ENCODE assay signal across 9 cellular contexts in the genomic region with DNA sequence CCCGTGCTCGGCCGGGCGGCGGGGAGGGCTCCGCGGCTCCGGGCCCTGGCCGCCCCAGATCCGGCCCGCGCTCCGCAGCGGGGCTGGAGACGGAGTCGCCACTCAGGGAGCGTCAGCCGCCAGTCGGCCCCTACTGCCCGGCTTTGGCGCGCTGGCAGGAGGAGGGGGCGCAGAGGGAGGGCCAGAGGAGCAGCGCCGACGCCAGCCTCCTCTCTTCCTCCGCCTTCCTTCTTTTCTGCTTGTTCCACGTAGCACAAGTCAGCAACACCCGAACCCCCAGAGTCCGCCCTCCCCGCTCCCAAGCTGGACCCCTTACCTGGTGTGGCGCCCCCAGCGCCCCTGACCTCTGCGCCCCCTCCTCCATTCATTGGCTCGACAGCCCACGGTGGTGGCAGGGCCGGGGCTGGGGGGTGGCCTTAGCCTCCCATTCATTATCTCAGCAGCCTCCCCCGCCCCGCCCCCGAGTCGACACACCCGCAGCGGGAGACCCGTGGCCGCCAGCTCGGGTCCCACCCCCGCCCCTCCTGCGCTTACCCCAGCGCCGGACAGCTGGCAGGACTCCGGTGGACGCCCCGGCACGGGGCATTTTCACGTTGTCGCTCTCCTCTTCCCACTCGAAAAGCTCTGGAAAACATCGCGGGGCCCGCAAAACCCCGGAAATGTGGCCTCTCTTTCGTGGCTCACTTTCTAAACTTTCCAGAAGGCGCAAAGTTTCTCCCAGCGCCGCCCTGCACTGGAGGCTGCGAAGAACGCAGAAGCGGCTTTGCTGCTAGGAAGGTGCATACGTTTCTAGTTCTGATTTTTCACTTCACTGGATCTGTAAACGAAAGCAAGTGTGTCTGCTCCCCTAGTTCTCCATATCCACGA. TPM values are rescaled to one million over a fixed set of nuclear protein-coding genes. Genes with fewer than 3 reads are reported as not detected.
DNase-seq lines count a peak whose midpoint lies in the region; ATAC-seq and TF ChIP-seq lines count a peak whose summit lies in the region.
"Had no signal": no experiment of that assay in that cellular context is flagged by ENCODE, and none has a peak within 500 bp of the region (broad histone marks: within the 10 kb centered on the region; RNA-seq: fewer than 3 reads in every experiment).

A gene with protein sequence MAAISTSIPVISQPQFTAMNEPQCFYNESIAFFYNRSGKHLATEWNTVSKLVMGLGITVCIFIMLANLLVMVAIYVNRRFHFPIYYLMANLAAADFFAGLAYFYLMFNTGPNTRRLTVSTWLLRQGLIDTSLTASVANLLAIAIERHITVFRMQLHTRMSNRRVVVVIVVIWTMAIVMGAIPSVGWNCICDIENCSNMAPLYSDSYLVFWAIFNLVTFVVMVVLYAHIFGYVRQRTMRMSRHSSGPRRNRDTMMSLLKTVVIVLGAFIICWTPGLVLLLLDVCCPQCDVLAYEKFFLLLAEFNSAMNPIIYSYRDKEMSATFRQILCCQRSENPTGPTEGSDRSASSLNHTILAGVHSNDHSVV (minus strand): TSS at position 135 of the 867 bp plus-strand sequence. CDS start 66,353 bp downstream, outside the sequence.

- CTCF ChIA-PET in RWPE1 (lab: Yijun Ruan, JAX): interaction anchor here (0.6 to 0.7 kb wide), 4 partner anchors 256 to 853 kb away, joined by 3 to 4 read pairs (median 3); no protein-coding TSS in a partner anchor

- DNase-seq in AG09309 (ENCODE audit: low read depth): no peak
- DNase-seq in RWPE1 (ENCODE audit: low spot score): peak; percentile 47
- DNase-seq in epithelial cell of prostate (ENCODE audit: low read depth, low spot score): no peak
- peak; percentile 52 for DNase-seq in midbrain (lab: John Stamatoyannopoulos, UW)
- DNase-seq in thyroid gland: peak; percentile 73 to 74
- no peak for DNase-seq in NCI-H1105 (lab: John Stamatoyannopoulos, UW)
- DNase-seq in NCI-H2107 treated with DMSO at 0.1 percent for 48 hours (lab: John Stamatoyannopoulos, UW; ENCODE audit: unreplicated experiment): no peak

- no peaks in the 10 kb centered on the region for H3K27me3 ChIP-seq in thyroid gland

- TF ChIP-seq CTCF in AG09309 (IDR thresholded peaks at IDR 0.05; ENCODE audit: control insufficient read depth, insufficient read depth, low read depth, low read length, missing control alignments): no peak
- no peak; the same call in 1 of the 2 replicates for TF ChIP-seq CTCF in RWPE1 (conservative IDR thresholded peaks at IDR 0.05; ENCODE audit: low read depth)
- no peak for TF ChIP-seq CTCF in thyroid gland (IDR thresholded peaks at IDR 0.05)

- ATAC-seq in GM19467 (IDR thresholded peaks at IDR 0.05; ENCODE audit: unreplicated experiment): peak; percentile 16

- no peaks in the 10 kb centered on the region for H3K36me3 ChIP-seq in thyroid gland

- H3K9me3 ChIP-seq in thyroid gland: no peaks in the 10 kb centered on the region

- no peak for TF ChIP-seq POLR2A in thyroid gland (IDR thresholded peaks at IDR 0.05)

- H3K4me1 ChIP-seq in thyroid gland: peaks cover 10 to 15% of the 10 kb centered on the region in 2 donors

- POLR2A ChIA-PET in RWPE1 (lab: Yijun Ruan, JAX; ENCODE audit: low non-redundant PET): no interaction called here

- WGBS in thyroid gland, 2 donors: 0% methylated on average over 30 to 33 of the region's 71 CpGs

- H3K27ac ChIP-seq in RWPE1 (peak within 1 kb of the TSS; percentile 89), epithelial cell of prostate (peak within 1 kb of the TSS; percentile 94), thyroid gland (peak within 1 kb of the TSS; percentile 86 to 98 (median 89))

- intact Hi-C loops in thyroid gland (cut with DNase I): no loop called here

- H3K4me3 ChIP-seq in AG09309 (ENCODE audit: control insufficient read depth, low read depth, low read length) (peak within 1 kb of the TSS; percentile 97), thyroid gland (replicated peaks in 1 of 3) (peak within 1 kb of the TSS; percentile 35 to 85 (median 51))

RNA-seq across cellular contexts. Expression of the gene that starts here (rescaled TPM):
- 10 to 100 TPM; 40.8 to 98.5 (median 56.4) TPM for total RNA-seq in thyroid gland
- total RNA-seq: lung microvascular endothelial cell had no signal

Comparison
In these comparisons a context has a peak if more than half of its experiments do, and no peak if none do; other contexts are left out.
1. DNase-seq: peak in RWPE1 (single experiment), midbrain (single experiment) and thyroid gland (2 of 2); none in AG09309 (single experiment), epithelial cell of prostate (single experiment), NCI-H1105 (single experiment) and NCI-H2107 treated with DMSO at 0.1 percent for 48 hours (single experiment).
2. Peak in every context shown above with its lines, with median percentiles within 50 percentile points of each other: H3K27ac ChIP-seq.